16 cellular contexts compared by ENCODE assay signal in genomic region chr14:72155379-72155993, GRCh38.
DNase-seq lines count a peak whose midpoint lies in the region; ATAC-seq and TF ChIP-seq lines count a peak whose summit lies in the region.
"Had no signal": no experiment of that assay in that cellular context is flagged by ENCODE, and none has a peak within 500 bp of the region (broad histone marks: within the 10 kb centered on the region; RNA-seq: fewer than 3 reads in every experiment).

No MANE protein-coding gene starts in this region.

- H3K27me3 ChIP-seq in parathyroid adenoma (ENCODE audit: control insufficient read depth, insufficient read depth, low read length) (no peaks in the 10 kb centered on the region), subcutaneous abdominal adipose tissue (ENCODE audit: control insufficient read depth in 5 of 5, insufficient read depth in 4 of 5, low read length in 5 of 5) (no peaks in the 10 kb centered on the region)

- H3K9me3 ChIP-seq in parathyroid adenoma (ENCODE audit: control insufficient read depth, low read length) (no peaks in the 10 kb centered on the region), subcutaneous abdominal adipose tissue (ENCODE audit: control insufficient read depth in 5 of 5, low read length in 5 of 5) (no peaks in the 10 kb centered on the region)

- no peak for DNase-seq in activated T-cell treated with anti-CD3 and anti-CD28 coated beads, Interleukin-2, amount 50 U/mL, for 4 hours
- DNase-seq in activated T-cell treated with anti-CD3 and anti-CD28 coated beads, Interleukin-2, amount 50 U/mL, for 1 hour, result no peak
- DNase-seq in superior temporal gyrus (ENCODE audit: extremely low spot score) (no peak), GM13976 (ENCODE audit: low spot score) (no peak)
- DNase-seq: AML-193, DMS53, HCEC 1CT, KG1, NCI-H1092, NCI-H1694 treated with DMSO at 0.1 percent for 48 hours, PC-3 had no signal

- H3K4me3 Mint-ChIP-seq in activated T-cell treated with anti-CD3 and anti-CD28 coated beads, Interleukin-2, amount 50 U/mL, for 4 hours, result no peak overlapping the region
- H3K4me3 Mint-ChIP-seq: CD4-positive, CD25-positive, alpha-beta regulatory T cell had no signal

- no peaks in the 10 kb centered on the region for H3K79me2 ChIP-seq in parathyroid adenoma

- peaks cover 16% of the 10 kb centered on the region for H3K9me3 Mint-ChIP-seq in activated T-cell treated with anti-CD3 and anti-CD28 coated beads, Interleukin-2, amount 50 U/mL, for 4 hours

- in situ Hi-C loops in GM13976 (cut with MboI; ENCODE audit: low sequenced_read_pairs, unreplicated experiment), result no loop called here

- H2AFZ ChIP-seq in parathyroid adenoma, result no peak overlapping the region

- peak overlapping the region; percentile 57 for H3K4me2 ChIP-seq in parathyroid adenoma (ENCODE audit: low read length)

- H3K27ac ChIP-seq in parathyroid adenoma (no peak overlapping the region), subcutaneous abdominal adipose tissue (ENCODE audit: low read depth, low read length) (peak overlapping the region; percentile 56)
- H3K27ac ChIP-seq: HL-60 had no signal

- H3K4me1 Mint-ChIP-seq in activated T-cell treated with anti-CD3 and anti-CD28 coated beads, Interleukin-2, amount 50 U/mL, for 4 hours (ENCODE audit: low read depth), result no peaks in the 10 kb centered on the region

- no peak overlapping the region for H3K4me3 ChIP-seq in parathyroid adenoma (ENCODE audit: low read depth, low read length)
- no peak overlapping the region for H3K4me3 ChIP-seq in subcutaneous abdominal adipose tissue (ENCODE audit: low read depth in 1 of 5, low read length in 5 of 5)

- H3K4me1 ChIP-seq in parathyroid adenoma (peaks cover 22% of the 10 kb centered on the region), subcutaneous abdominal adipose tissue (ENCODE audit: control insufficient read depth in 5 of 5, insufficient read depth in 5 of 5, low read length in 5 of 5) (peaks cover 4 to 39% (median 9%) of the 10 kb centered on the region in 5 donors)

- TF ChIP-seq CTCF in parathyroid adenoma (IDR thresholded peaks at IDR 0.05) (no peak), GM13976 (IDR thresholded peaks at IDR 0.05; ENCODE audit: borderline replicate concordance, control extremely low read depth, extremely low read depth, insufficient read depth, missing control alignments) (no peak)

- H3K36me3 Mint-ChIP-seq in activated T-cell treated with anti-CD3 and anti-CD28 coated beads, Interleukin-2, amount 50 U/mL, for 4 hours (ENCODE audit: insufficient read depth), result no peaks in the 10 kb centered on the region
- H3K36me3 Mint-ChIP-seq: CD4-positive, CD25-positive, alpha-beta regulatory T cell had no signal

- peak; percentile 14 to 50 for ATAC-seq in activated T-cell treated with anti-CD3 and anti-CD28 coated beads, Interleukin-2, amount 50 U/mL, for 4 hours
- ATAC-seq in GM19351 (IDR thresholded peaks at IDR 0.05; ENCODE audit: unreplicated experiment), result peak; percentile 64
- ATAC-seq: PC-3 had no signal

- H3K9ac ChIP-seq in parathyroid adenoma (no peak overlapping the region), subcutaneous abdominal adipose tissue (ENCODE audit: low read length in 5 of 5) (no peak overlapping the region)

- H3K27me3 Mint-ChIP-seq in activated T-cell treated with anti-CD3 and anti-CD28 coated beads, Interleukin-2, amount 50 U/mL, for 4 hours (ENCODE audit: low read depth), result peaks cover 21% of the 10 kb centered on the region

- H3K36me3 ChIP-seq in parathyroid adenoma (ENCODE audit: control insufficient read depth, insufficient read depth, low read length) (no peaks in the 10 kb centered on the region), subcutaneous abdominal adipose tissue (ENCODE audit: control insufficient read depth in 5 of 5, insufficient read depth in 5 of 5, low read length in 5 of 5) (no peaks in the 10 kb centered on the region)
